Comparison of ENCODE assay signal across 11 cellular contexts in genomic region chr12:45674583-45674982, GRCh38. TPM values are rescaled to one million over a fixed set of nuclear protein-coding genes. Genes with fewer than 3 reads are reported as not detected.
DNase-seq lines count a peak whose midpoint lies in the region; ATAC-seq and TF ChIP-seq lines count a peak whose summit lies in the region.
"Had no signal": no experiment of that assay in that cellular context is flagged by ENCODE, and none has a peak within 500 bp of the region (broad histone marks: within the 10 kb centered on the region; RNA-seq: fewer than 3 reads in every experiment).

No MANE protein-coding gene starts in this region.

- peak; percentile 92 for DNase-seq in EH (ENCODE audit: low read depth)
- DNase-seq in NCI-H2107 treated with DMSO at 0.1 percent for 48 hours (lab: John Stamatoyannopoulos, UW; ENCODE audit: unreplicated experiment): peak; percentile 15
- DNase-seq in epithelial cell of prostate (ENCODE audit: low read depth, low spot score): peak; percentile 8
- DNase-seq in pulmonary artery endothelial cell (ENCODE audit: low read depth, low spot score): peak; percentile 46
- no peak for DNase-seq in NCI-H146 (lab: John Stamatoyannopoulos, UW)
- no peak for DNase-seq in type B pancreatic cell (ENCODE audit: extremely low spot score, unreplicated experiment)
- no peak for DNase-seq in stimulated activated CD4-positive, alpha-beta T cell treated with anti-CD3 and anti-CD28 coated beads, Interleukin-4, amount 100 ng/mL, for 1 hour
- DNase-seq: activated naive CD4-positive, alpha-beta T cell treated with anti-CD3 and anti-CD28 coated beads for 36 hours; NCI-H345 had no signal

- no peaks in the 10 kb centered on the region for H3K36me3 Mint-ChIP-seq in type B pancreatic cell

- no peak overlapping the region for H3K27ac Mint-ChIP-seq in type B pancreatic cell
- H3K27ac Mint-ChIP-seq: activated naive CD4-positive, alpha-beta T cell treated with anti-CD3 and anti-CD28 coated beads for 36 hours had no signal

- H3K4me1 Mint-ChIP-seq in type B pancreatic cell (ENCODE audit: unreplicated experiment): no peaks in the 10 kb centered on the region

- no peak overlapping the region for H3K27ac ChIP-seq in epithelial cell of prostate
- H3K27ac ChIP-seq: psoas muscle had no signal

- no peaks in the 10 kb centered on the region for H3K27me3 Mint-ChIP-seq in type B pancreatic cell

- no peaks in the 10 kb centered on the region for H3K9me3 Mint-ChIP-seq in type B pancreatic cell
- H3K9me3 Mint-ChIP-seq: activated naive CD4-positive, alpha-beta T cell treated with anti-CD3 and anti-CD28 coated beads for 36 hours had no signal

- H3K4me3 Mint-ChIP-seq in type B pancreatic cell: no peak overlapping the region
- H3K4me3 Mint-ChIP-seq: activated naive CD4-positive, alpha-beta T cell treated with anti-CD3 and anti-CD28 coated beads for 36 hours had no signal

- no peak for ATAC-seq in GM19023 (IDR thresholded peaks at IDR 0.05; ENCODE audit: unreplicated experiment)
- ATAC-seq: psoas muscle had no signal

- no peak for TF ChIP-seq CTCF in type B pancreatic cell (conservative IDR thresholded peaks at IDR 0.05)

RNA-seq across cellular contexts. Expression of gene ARID2, which starts 54.9 kb away (rescaled TPM):
- total RNA-seq in pulmonary artery endothelial cell (12.4 and 16.6 TPM in 2 replicates), type B pancreatic cell (ENCODE audit: low replicate concordance) (35.9 and 49.7 TPM in 2 replicates)

Comparison
In these comparisons a context has a peak if more than half of its experiments do, and no peak if none do; other contexts are left out.
1. DNase-seq: peak in EH (single experiment), NCI-H2107 treated with DMSO at 0.1 percent for 48 hours (single experiment), epithelial cell of prostate (single experiment) and pulmonary artery endothelial cell (single experiment); none in NCI-H146 (single experiment), type B pancreatic cell (single experiment) and stimulated activated CD4-positive, alpha-beta T cell treated with anti-CD3 and anti-CD28 coated beads, Interleukin-4, amount 100 ng/mL, for 1 hour (single experiment).